In the genomic region with DNA sequence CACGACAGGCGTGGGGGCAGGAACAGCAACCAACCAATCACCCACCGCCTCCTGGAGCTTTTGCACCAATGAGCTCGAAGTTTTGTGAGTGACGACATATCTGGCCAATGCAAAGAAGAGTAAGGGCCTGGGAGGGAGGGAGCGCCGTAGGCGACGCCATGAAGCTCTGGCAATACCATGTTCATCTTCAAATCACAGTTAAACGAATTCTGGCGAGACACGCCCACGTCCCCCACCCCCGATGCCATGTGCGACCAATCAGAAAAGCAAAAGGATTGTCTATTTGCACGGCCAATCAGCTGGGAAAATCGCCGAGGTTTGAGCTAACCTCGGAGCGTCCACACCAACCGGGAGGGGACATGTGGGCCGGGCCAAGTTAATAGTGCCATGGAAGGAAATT, we compare ENCODE assay signal across 8 cellular contexts. TPM values are rescaled to one million over a fixed set of nuclear protein-coding genes. Genes with fewer than 3 reads are reported as not detected.
A peak's percentile ranks its signal among the peaks of the same experiment; 100 is the strongest.
DNase-seq lines count a peak whose midpoint lies in the region; ATAC-seq, FAIRE-seq and TF ChIP-seq lines count a peak whose summit lies in the region.
"Not testable (repeated sequence)": the region's sequence is repeated elsewhere in the genome, so short reads cannot be mapped to it uniquely, and the experiment has no call there.

ARL17B (minus strand) TSS at position 12 of the 400 bp plus-strand sequence. CDS start 3,369 bp downstream, outside the sequence.

- intact Hi-C loops in endothelial cell of umbilical vein (cut with micrococcal nuclease): not testable (repeated sequence)

- peak; percentile 100 for FAIRE-seq in endothelial cell of umbilical vein (lab: Jason Lieb, UNC)

- H3K9me3 ChIP-seq in BE2C; endothelial cell of umbilical vein (replicated peaks; ENCODE audit: control insufficient read depth, insufficient read depth, low read length): not testable (repeated sequence)

- not testable (repeated sequence) for BruUV-seq in endothelial cell of umbilical vein (replicated peaks; lab: Mats Ljungman, UMichigan)

- not testable (repeated sequence) for H2AFZ ChIP-seq in endothelial cell of umbilical vein (ENCODE audit: low read depth, low read length)

- H3K9me1 ChIP-seq in endothelial cell of umbilical vein (replicated peaks; ENCODE audit: control insufficient read depth, extremely low read depth, insufficient read depth, low read length): not testable (repeated sequence)

- not testable (repeated sequence) for TF ChIP-seq POLR2A in endothelial cell of umbilical vein (IDR thresholded peaks at IDR 0.05; ENCODE audit: low read depth, low read length)

- H3K27me3 Mint-ChIP-seq in activated T-cell treated with anti-CD3 and anti-CD28 coated beads, Interleukin-2, amount 50 U/mL, for 72 hours (ENCODE audit: low read depth); natural killer cell treated with Interleukin-12 subunit alpha and Interleukin-12 subunit beta and Interleukin-15 and Interleukin-18, amount 100 ng/mL, for 72 hours: not testable (repeated sequence)

- peak; percentile 82 for DNase-seq in BE2C
- DNase-seq in T follicular helper cell (ENCODE audit: low read depth): peak; percentile 76
- DNase-seq in activated T-cell treated with anti-CD3 and anti-CD28 coated beads, Interleukin-2, amount 50 U/mL, for 72 hours: peak; percentile 81 to 92
- DNase-seq in endothelial cell of umbilical vein (ENCODE audit: low read depth, low spot score): not testable (repeated sequence)
- DNase-seq in natural killer cell treated with Interleukin-12 subunit alpha and Interleukin-12 subunit beta and Interleukin-15 and Interleukin-18, amount 100 ng/mL, for 72 hours (ENCODE audit: low spot score): peak; percentile 82
- peak; percentile 84 for DNase-seq in stimulated activated CD8-positive, alpha-beta memory T cell treated with anti-CD3 and anti-CD28 coated beads, Interleukin-15, amount 100 ng/mL, for 1 hour (ENCODE audit: low read depth)

- H3K27ac Mint-ChIP-seq in activated T-cell treated with anti-CD3 and anti-CD28 coated beads, Interleukin-2, amount 50 U/mL, for 72 hours; natural killer cell treated with Interleukin-12 subunit alpha and Interleukin-12 subunit beta and Interleukin-15 and Interleukin-18, amount 100 ng/mL, for 72 hours: not testable (repeated sequence)

- POLR2A ChIA-PET in endothelial cell of umbilical vein (lab: Charles Lee): not testable (repeated sequence)

- ATAC-seq in GM19467 (IDR thresholded peaks at IDR 0.05; ENCODE audit: unreplicated experiment) (peak; percentile 95), HG03064 (IDR thresholded peaks at IDR 0.05; ENCODE audit: low read depth, unreplicated experiment) (peak; percentile 90)
- ATAC-seq in activated T-cell treated with anti-CD3 and anti-CD28 coated beads, Interleukin-2, amount 50 U/mL, for 72 hours (replicated peaks in 1 of 2): peak; percentile 95 to 99
- peak; percentile 96 to 99 for ATAC-seq in natural killer cell treated with Interleukin-12 subunit alpha and Interleukin-12 subunit beta and Interleukin-15 and Interleukin-18, amount 100 ng/mL, for 72 hours

- not testable (repeated sequence) for H3K4me3 Mint-ChIP-seq in activated T-cell treated with anti-CD3 and anti-CD28 coated beads, Interleukin-2, amount 50 U/mL, for 72 hours; natural killer cell treated with Interleukin-12 subunit alpha and Interleukin-12 subunit beta and Interleukin-15 and Interleukin-18, amount 100 ng/mL, for 72 hours

- not testable (repeated sequence) for H3K9me3 Mint-ChIP-seq in activated T-cell treated with anti-CD3 and anti-CD28 coated beads, Interleukin-2, amount 50 U/mL, for 72 hours; natural killer cell treated with Interleukin-12 subunit alpha and Interleukin-12 subunit beta and Interleukin-15 and Interleukin-18, amount 100 ng/mL, for 72 hours

- not testable (repeated sequence) for H4K20me1 ChIP-seq in endothelial cell of umbilical vein (replicated peaks; ENCODE audit: control insufficient read depth, extremely low read depth, insufficient read depth, low read length)

- dilution Hi-C loops in endothelial cell of umbilical vein (cut with MboI; ENCODE audit: extremely low pct_ligation_motif_present, low sequenced_read_pairs): not testable (repeated sequence)

- not testable (repeated sequence) for H3K4me3 ChIP-seq in BE2C (ENCODE audit: low read depth, low read length); endothelial cell of umbilical vein (replicated peaks in 1 of 3; ENCODE audit: insufficient read depth in 1 of 3, low read depth in 1 of 3, low read length in 3 of 3)

- not testable (repeated sequence) for H3K27ac ChIP-seq in endothelial cell of umbilical vein (ENCODE audit: insufficient read depth, low read depth, low read length)

- H3K4me2 ChIP-seq in endothelial cell of umbilical vein (ENCODE audit: insufficient read depth, low read length): not testable (repeated sequence)

- not testable (repeated sequence) for H3K4me1 Mint-ChIP-seq in activated T-cell treated with anti-CD3 and anti-CD28 coated beads, Interleukin-2, amount 50 U/mL, for 72 hours (ENCODE audit: low read depth); natural killer cell treated with Interleukin-12 subunit alpha and Interleukin-12 subunit beta and Interleukin-15 and Interleukin-18, amount 100 ng/mL, for 72 hours (ENCODE audit: low read depth in 2 of 2)

- H3K79me2 ChIP-seq in endothelial cell of umbilical vein (ENCODE audit: control insufficient read depth, insufficient read depth, low read length): not testable (repeated sequence)

- CTCF ChIA-PET in endothelial cell of umbilical vein (lab: Charles Lee): not testable (repeated sequence)

- H3K27me3 ChIP-seq in BE2C; endothelial cell of umbilical vein (ENCODE audit: control insufficient read depth in 2 of 2, insufficient read depth in 2 of 2, low read length in 2 of 2): not testable (repeated sequence)

- not testable (repeated sequence) for H3K36me3 ChIP-seq in BE2C; endothelial cell of umbilical vein (ENCODE audit: control insufficient read depth in 2 of 2, extremely low read depth in 1 of 2, insufficient read depth in 2 of 2, low read length in 2 of 2)

- H3K4me1 ChIP-seq in BE2C; endothelial cell of umbilical vein (ENCODE audit: control insufficient read depth, extremely low read depth, insufficient read depth, low read length): not testable (repeated sequence)

- not testable (repeated sequence) for TF ChIP-seq CTCF in BE2C (IDR thresholded peaks at IDR 0.05; ENCODE audit: low read depth, low read length); endothelial cell of umbilical vein (IDR thresholded peaks at IDR 0.05; ENCODE audit: extremely low read depth in 1 of 2, insufficient read depth in 1 of 2, low read depth in 1 of 2, low read length in 2 of 2)

- not testable (repeated sequence) for H3K36me3 Mint-ChIP-seq in activated T-cell treated with anti-CD3 and anti-CD28 coated beads, Interleukin-2, amount 50 U/mL, for 72 hours (ENCODE audit: insufficient read depth in 2 of 2); natural killer cell treated with Interleukin-12 subunit alpha and Interleukin-12 subunit beta and Interleukin-15 and Interleukin-18, amount 100 ng/mL, for 72 hours

- not testable (repeated sequence) for H3K9ac ChIP-seq in endothelial cell of umbilical vein (replicated peaks; ENCODE audit: extremely low read depth, insufficient read depth, low read length)

RNA-seq across cellular contexts. Expression of gene ARL17B, which starts in this region (rescaled TPM):
- polyA plus RNA-seq in BE2C (2012; ENCODE audit: insufficient read depth, insufficient read length, low read depth): 6.9 TPM
- 10 to 100 TPM; 15.4 to 25.0 TPM for total RNA-seq in activated T-cell treated with anti-CD3 and anti-CD28 coated beads, Interleukin-2, amount 50 U/mL, for 72 hours
- total RNA-seq in endothelial cell of umbilical vein: 12.2 and 13.9 TPM in 2 replicates
- polyA plus RNA-seq in endothelial cell of umbilical vein: 3.1 and 6.4 TPM in 2 replicates
- polyA plus RNA-seq in endothelial cell of umbilical vein (2011; cell fraction: cytosol; rRNA removed): 10.4 and 14.7 TPM in 2 replicates
- 17.9 and 25.0 TPM in 2 replicates for polyA plus RNA-seq in endothelial cell of umbilical vein (2011; cell fraction: nucleus; rRNA removed)
- 2.6 and 5.4 TPM in 2 replicates for polyA plus RNA-seq in endothelial cell of umbilical vein (2012)
- polyA minus RNA-seq in endothelial cell of umbilical vein: 3.4 and 5.6 TPM in 2 replicates
- not detected for polyA minus RNA-seq in endothelial cell of umbilical vein (2011; cell fraction: cytosol; rRNA and poly(A)+ RNA removed)
- polyA minus RNA-seq in endothelial cell of umbilical vein (2011; cell fraction: nucleus; rRNA and poly(A)+ RNA removed): 7.3 and 9.0 TPM in 2 replicates
- total RNA-seq in natural killer cell treated with Interleukin-12 subunit alpha and Interleukin-12 subunit beta and Interleukin-15 and Interleukin-18, amount 100 ng/mL, for 72 hours: 10 to 100 TPM; 25.1 to 31.3 TPM
